In the genomic region with DNA sequence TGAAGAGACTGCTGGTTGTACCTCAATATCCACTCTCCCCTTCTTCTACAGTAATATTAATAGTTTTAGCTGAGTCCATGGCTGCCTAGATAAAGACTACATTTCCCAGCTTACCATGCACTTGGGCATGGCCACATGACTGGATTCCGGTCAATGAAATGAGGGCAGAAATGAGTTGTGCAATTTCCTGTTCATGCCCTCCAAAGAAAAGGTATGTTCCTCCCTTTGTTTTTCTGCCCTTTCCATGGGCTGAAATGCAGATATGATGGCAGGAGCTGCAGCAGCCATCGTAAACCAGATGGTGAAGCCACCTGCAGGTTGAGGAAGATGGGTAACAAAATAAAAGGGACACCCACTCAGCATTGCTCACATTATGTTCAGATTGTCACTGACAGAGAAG, we compare ENCODE assay signal across 13 cellular contexts. TPM values are rescaled to one million over a fixed set of nuclear protein-coding genes. Genes with fewer than 3 reads are reported as not detected.
A peak's percentile ranks its signal among the peaks of the same experiment; 100 is the strongest.
DNase-seq lines count a peak whose midpoint lies in the region; ATAC-seq and TF ChIP-seq lines count a peak whose summit lies in the region.
"Had no signal": no experiment of that assay in that cellular context is flagged by ENCODE, and none has a peak within 500 bp of the region (broad histone marks: within the 10 kb centered on the region; RNA-seq: fewer than 3 reads in every experiment).

No MANE protein-coding gene starts in this region.

- no peak overlapping the region for H3K27ac Mint-ChIP-seq in mesothelial cell of epicardium
- H3K27ac Mint-ChIP-seq: CD14-positive monocyte had no signal

- no peaks in the 10 kb centered on the region for H3K9me2 ChIP-seq in MM.1S (replicated peaks; ENCODE audit: insufficient read depth, low read length)

- H3F3A ChIP-seq in MM.1S (ENCODE audit: insufficient read depth, low read length) = no peaks in the 10 kb centered on the region

- intact Hi-C loops in esophagus squamous epithelium (cut with DNase I) = no loop called here

- no peak for TF ChIP-seq POLR2A in esophagus squamous epithelium (IDR thresholded peaks at IDR 0.05)

- H3K36me3 ChIP-seq in esophagus squamous epithelium (no peaks in the 10 kb centered on the region), MM.1S (replicated peaks; ENCODE audit: insufficient read depth, low read length) (no peaks in the 10 kb centered on the region)
- H3K36me3 ChIP-seq: vagina had no signal

- H3K27me3 Mint-ChIP-seq in mesothelial cell of epicardium (ENCODE audit: low read depth) = peaks cover 46% of the 10 kb centered on the region

- H3K27me3 ChIP-seq in esophagus squamous epithelium = peaks cover 0 to 77% (median 0%) of the 10 kb centered on the region in 4 donors
- H3K27me3 ChIP-seq in MM.1S (replicated peaks; ENCODE audit: insufficient read depth, low read length) = peaks cover 88% of the 10 kb centered on the region
- H3K27me3 ChIP-seq: vagina had no signal

- peaks cover 2% of the 10 kb centered on the region for H3K4me1 Mint-ChIP-seq in mesothelial cell of epicardium

- H3K27ac ChIP-seq in esophagus squamous epithelium = no peak overlapping the region
- no peak overlapping the region for H3K27ac ChIP-seq in MM.1S (ENCODE audit: low read length)
- H3K27ac ChIP-seq: vagina had no signal

- WGBS in esophagus squamous epithelium, 2 donors = 53 to 59% methylated on average over 2 of the region's 2 CpGs

- TF ChIP-seq CTCF in esophagus squamous epithelium (IDR thresholded peaks at IDR 0.05) = no peak
- no peak for TF ChIP-seq CTCF in mesothelial cell of epicardium (IDR thresholded peaks at IDR 0.05; ENCODE audit: unreplicated experiment)
- no peak for TF ChIP-seq CTCF in MM.1S (IDR thresholded peaks at IDR 0.05; ENCODE audit: low read length)

- no peak overlapping the region for H3K9ac ChIP-seq in MM.1S (ENCODE audit: low read length)

- H3K9me3 ChIP-seq in esophagus squamous epithelium (peaks cover 0 to 10% (median 8%) of the 10 kb centered on the region in 3 donors), MM.1S (replicated peaks; ENCODE audit: insufficient read depth, low read length) (no peaks in the 10 kb centered on the region)
- H3K9me3 ChIP-seq: vagina had no signal

- H3K4me2 ChIP-seq in MM.1S (ENCODE audit: low read depth, low read length) = no peak overlapping the region

- ATAC-seq in esophagus mucosa = peak; percentile 35

- H3K9me3 Mint-ChIP-seq in mesothelial cell of epicardium = peaks cover 4% of the 10 kb centered on the region

- H3K36me3 Mint-ChIP-seq in mesothelial cell of epicardium = no peaks in the 10 kb centered on the region

- H4K20me1 ChIP-seq in MM.1S (ENCODE audit: insufficient read depth, low read length) = no peaks in the 10 kb centered on the region

- no peak overlapping the region for H2AFZ ChIP-seq in MM.1S (ENCODE audit: low read length)

- H3K4me1 ChIP-seq in esophagus squamous epithelium = no peaks in the 10 kb centered on the region
- 0 out of 2 replicates have a peak, but pooled peaks cover 4% of the 10 kb centered on the region for H3K4me1 ChIP-seq in MM.1S (ENCODE audit: low read length)
- H3K4me1 ChIP-seq: vagina had no signal

- H3K4me3 ChIP-seq in esophagus squamous epithelium (no peak overlapping the region), MM.1S (ENCODE audit: low read length) (no peak overlapping the region)
- H3K4me3 ChIP-seq: vagina had no signal

- DNase-seq in A172 (ENCODE audit: low spot score) (peak; percentile 29), H4 (ENCODE audit: low spot score) (peak; percentile 59), RPMI7951 (ENCODE audit: low read depth) (peak; percentile 39), NK-92 (lab: John Stamatoyannopoulos, UW; ENCODE audit: unreplicated experiment) (no peak), esophagus squamous epithelium (lab: John Stamatoyannopoulos, UW) (no peak), mesothelial cell of epicardium (ENCODE audit: low spot score in 2 of 2, unreplicated experiment in 2 of 2) (no peak), MM.1S (no peak)
- DNase-seq: activated T-cell treated with anti-CD3 and anti-CD28 coated beads, Interleukin-2, amount 50 U/mL, for 4 hours; head of caudate nucleus; NCI-H774 had no signal

- H3K4me3 Mint-ChIP-seq in mesothelial cell of epicardium = no peak overlapping the region
- H3K4me3 Mint-ChIP-seq: activated T-cell treated with anti-CD3 and anti-CD28 coated beads, Interleukin-2, amount 50 U/mL, for 4 hours had no signal

- no peaks in the 10 kb centered on the region for H3K79me2 ChIP-seq in MM.1S (ENCODE audit: low read length)

RNA-seq across cellular contexts. Expression of a gene that starts 15.3 kb away (rescaled TPM):
- 0.93 and 1.1 TPM in 2 replicates for total RNA-seq in A172 (2014; rRNA removed; shearing (Covaris generic))
- total RNA-seq in H4 (2014; rRNA removed; shearing (Covaris generic)) = 0.29 and 0.41 TPM in 2 replicates
- total RNA-seq in RPMI7951 (2014; rRNA removed; shearing (Covaris generic)) = under 0.01 TPM in 1 of 2 replicates, not detected in the other
- not detected for total RNA-seq in esophagus mucosa
- not detected for total RNA-seq in esophagus squamous epithelium
- 4.1 to 4.2 TPM (median 4.1 TPM) in 3 replicates for total RNA-seq in mesothelial cell of epicardium
- total RNA-seq: vagina had no signal

RNA-seq across cellular contexts. Expression of a gene that starts 43.6 kb away (rescaled TPM):
- total RNA-seq in A172 (2014; rRNA removed; shearing (Covaris generic)) = 0.86 and 0.95 TPM in 2 replicates
- total RNA-seq in H4 (2014; rRNA removed; shearing (Covaris generic)) = 0.08 TPM in 1 of 2 replicates, not detected in the other
- total RNA-seq in RPMI7951 (2014; rRNA removed; shearing (Covaris generic)) = not detected in 2 replicates
- total RNA-seq in esophagus mucosa (4.3 TPM), esophagus squamous epithelium (10 to 100 TPM in 1 of 4 donors, 1 to 10 TPM in 3; 3.8 to 10.3 (median 7.9) TPM), mesothelial cell of epicardium (0.83 to 0.97 TPM (median 0.91 TPM) in 3 replicates)

Comparison
In these comparisons a context has a peak if more than half of its experiments do, and no peak if none do; other contexts are left out.
1. DNase-seq: peak in A172 (single experiment), H4 (single experiment) and RPMI7951 (single experiment); none in NK-92 (single experiment), esophagus squamous epithelium (single experiment), mesothelial cell of epicardium (0 of 2) and MM.1S (single experiment).